ENCODE assay signal across 10 cellular contexts in genomic region chr16:81626181-81626674, GRCh38.
A peak's percentile ranks its signal among the peaks of the same experiment; 100 is the strongest.
DNase-seq lines count a peak whose midpoint lies in the region; ATAC-seq and TF ChIP-seq lines count a peak whose summit lies in the region.
"Had no signal": no experiment of that assay in that cellular context is flagged by ENCODE, and none has a peak within 500 bp of the region (broad histone marks: within the 10 kb centered on the region; RNA-seq: fewer than 3 reads in every experiment).

No MANE protein-coding gene starts in this region.

- ATAC-seq in foreskin keratinocyte (peak; percentile 36), HG02678 (IDR thresholded peaks at IDR 0.05; ENCODE audit: unreplicated experiment) (no peak)
- peak; percentile 70 for ATAC-seq in stimulated activated naive CD8-positive, alpha-beta T cell treated with anti-CD3 and anti-CD28 coated beads, Interleukin-15, Interleukin-2, amounts not matched to agents 100 U/mL and 50 U/mL, for 24 hours

- intact Hi-C loops in activated CD4-positive, alpha-beta T cell treated with anti-CD3 and anti-CD28 coated beads, Interleukin-2, amount 10 ng/mL, durations not matched to agents 24 days and 14 days (cut with micrococcal nuclease), result loop anchor here (1.0 kb wide), 1 partner anchor 31 kb away; no protein-coding TSS in a partner anchor
- intact Hi-C loops in posterior vena cava (cut with DNase I) (no loop called here), ascending aorta (cut with DNase I) (no loop called here)

- H3K36me3 Mint-ChIP-seq in activated CD4-positive, alpha-beta T cell treated with anti-CD3 and anti-CD28 coated beads, Interleukin-2, amount 10 ng/mL, durations not matched to agents 24 days and 14 days (ENCODE audit: low read depth), result peaks cover 5% of the 10 kb centered on the region

- no peaks in the 10 kb centered on the region for H3K9me3 ChIP-seq in ascending aorta
- H3K9me3 ChIP-seq: neutrophil had no signal

- no peak for TF ChIP-seq CTCF in foreskin keratinocyte (conservative IDR thresholded peaks at IDR 0.05)
- TF ChIP-seq CTCF in ascending aorta (IDR thresholded peaks at IDR 0.05), result no peak

- no peaks in the 10 kb centered on the region for H3K27me3 Mint-ChIP-seq in activated CD4-positive, alpha-beta T cell treated with anti-CD3 and anti-CD28 coated beads, Interleukin-2, amount 10 ng/mL, durations not matched to agents 24 days and 14 days

- DNase-seq in activated CD4-positive, alpha-beta T cell treated with anti-CD3 and anti-CD28 coated beads, Interleukin-2, amount 10 ng/mL, durations not matched to agents 24 days and 14 days, result peak; percentile 75
- no peak for DNase-seq in activated CD4-positive, alpha-beta T cell treated with anti-CD3 and anti-CD28 coated beads for 1 hour
- peak; percentile 26 to 48 for DNase-seq in activated CD4-positive, alpha-beta T cell treated with anti-CD3 and anti-CD28 coated beads, Interleukin-2, amount 50 U/mL, for 48 hours
- peak in 1 of 2 donors; percentile 64 for DNase-seq in foreskin keratinocyte
- DNase-seq in stimulated activated naive CD8-positive, alpha-beta T cell treated with anti-CD3 and anti-CD28 coated beads, Interleukin-15, Interleukin-2, amounts not matched to agents 100 U/mL and 50 U/mL, for 24 hours, result peak; percentile 36
- no peak for DNase-seq in posterior vena cava (ENCODE audit: low spot score)
- no peak for DNase-seq in ascending aorta (ENCODE audit: low spot score in 2 of 2)
- DNase-seq: activated effector memory CD4-positive, alpha-beta T cell treated with Interleukin-2 at 50 U/mL for 16 hours had no signal

- H3K9me3 Mint-ChIP-seq in activated CD4-positive, alpha-beta T cell treated with anti-CD3 and anti-CD28 coated beads, Interleukin-2, amount 10 ng/mL, durations not matched to agents 24 days and 14 days, result no peaks in the 10 kb centered on the region

- peaks cover 15% of the 10 kb centered on the region for H3K4me1 ChIP-seq in foreskin keratinocyte
- peaks cover 2 to 8% of the 10 kb centered on the region in 2 donors for H3K4me1 ChIP-seq in ascending aorta

- no peaks in the 10 kb centered on the region for H3K27me3 ChIP-seq in foreskin keratinocyte
- H3K27me3 ChIP-seq in ascending aorta, result no peaks in the 10 kb centered on the region
- H3K27me3 ChIP-seq: neutrophil had no signal

- no peak overlapping the region for H3K4me3 Mint-ChIP-seq in activated CD4-positive, alpha-beta T cell treated with anti-CD3 and anti-CD28 coated beads, Interleukin-2, amount 10 ng/mL, durations not matched to agents 24 days and 14 days

- H3K27ac ChIP-seq in foreskin keratinocyte (peak overlapping the region; percentile 87), ascending aorta (peak overlapping the region in 1 of 2 donors; percentile 34)
- H3K27ac ChIP-seq: neutrophil had no signal

- peaks cover 39% of the 10 kb centered on the region for H3K4me1 Mint-ChIP-seq in activated CD4-positive, alpha-beta T cell treated with anti-CD3 and anti-CD28 coated beads, Interleukin-2, amount 10 ng/mL, durations not matched to agents 24 days and 14 days

- H3K36me3 ChIP-seq in ascending aorta, result no peaks in the 10 kb centered on the region

- no peak overlapping the region for H3K27ac Mint-ChIP-seq in activated CD4-positive, alpha-beta T cell treated with anti-CD3 and anti-CD28 coated beads, Interleukin-2, amount 10 ng/mL, durations not matched to agents 24 days and 14 days

- H3K4me3 ChIP-seq in ascending aorta, result no peak overlapping the region

Comparison
In these comparisons a context has a peak if more than half of its experiments do, and no peak if none do; other contexts are left out.
1. DNase-seq: peak in activated CD4-positive, alpha-beta T cell treated with anti-CD3 and anti-CD28 coated beads, Interleukin-2, amount 10 ng/mL, durations not matched to agents 24 days and 14 days (single experiment), activated CD4-positive, alpha-beta T cell treated with anti-CD3 and anti-CD28 coated beads, Interleukin-2, amount 50 U/mL, for 48 hours (2 of 2) and stimulated activated naive CD8-positive, alpha-beta T cell treated with anti-CD3 and anti-CD28 coated beads, Interleukin-15, Interleukin-2, amounts not matched to agents 100 U/mL and 50 U/mL, for 24 hours (single experiment); none in activated CD4-positive, alpha-beta T cell treated with anti-CD3 and anti-CD28 coated beads for 1 hour (single experiment), posterior vena cava (single experiment) and ascending aorta (0 of 2).